21 cellular contexts compared by ENCODE assay signal in the genomic region with DNA sequence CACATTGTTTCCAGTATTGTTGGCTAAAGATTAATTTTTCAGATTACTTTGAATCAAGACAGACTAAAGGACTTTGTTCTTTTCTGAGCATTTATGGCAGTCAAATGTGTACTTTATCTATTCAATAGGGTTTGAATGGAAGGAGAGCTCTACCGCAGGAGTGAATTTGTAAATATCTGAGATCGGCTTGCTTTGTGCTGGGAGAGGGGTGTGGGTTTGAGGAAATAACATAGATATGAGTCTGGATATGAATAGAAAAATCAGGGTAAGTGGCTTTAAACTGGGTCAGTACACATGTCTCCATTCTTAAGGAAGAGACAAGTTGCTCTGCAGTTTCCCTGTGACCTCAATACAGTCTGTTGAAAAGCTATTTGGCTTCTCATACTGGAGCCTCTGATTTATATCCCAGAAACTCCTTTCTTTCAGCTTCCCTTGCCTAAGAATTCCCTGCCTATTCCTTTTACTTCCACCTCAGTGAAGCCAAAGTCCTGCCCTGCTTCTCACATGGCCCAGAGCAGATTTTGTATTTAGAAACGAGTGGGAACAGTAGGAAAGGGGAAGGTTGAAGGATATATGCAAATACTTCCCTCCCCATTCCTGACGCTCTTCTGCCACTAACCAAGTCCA.
DNase-seq lines count a peak whose midpoint lies in the region; ATAC-seq, FAIRE-seq and TF ChIP-seq lines count a peak whose summit lies in the region.
"Had no signal": no experiment of that assay in that cellular context is flagged by ENCODE, and none has a peak within 500 bp of the region (broad histone marks: within the 10 kb centered on the region; RNA-seq: fewer than 3 reads in every experiment).

No MANE protein-coding gene starts in this region.

- no peak overlapping the region for H2BK5ac ChIP-seq in H1 (ENCODE audit: low read depth, low read length)

- H4K91ac ChIP-seq in H1 (replicated peaks; ENCODE audit: insufficient read length, low read length): no peak overlapping the region

- FAIRE-seq in H1 (lab: Jason Lieb, UNC): peak; percentile 39
- FAIRE-seq: frontal cortex had no signal

- WGBS in H1 (ENCODE audit: extremely low coverage in 1 of 2, insufficient coverage in 1 of 2, insufficient read length in 1 of 2, insufficient replicate concordance in 2 of 2, low coverage in 1 of 2, low lambda C conversion rate in 2 of 2, missing lambda C conversion rate in 1 of 2), 2 experiments: 80% methylated on average over 4 of the region's 4 CpGs; no CpG with 5 or more reads in 1 of the 2 experiments
- WGBS in stomach, 5 donors: 34 to 54% (median 42%) methylated on average over 4 of the region's 4 CpGs

- DNase-seq in NCI-H526 (lab: John Stamatoyannopoulos, UW) (peak; percentile 24 to 61), H1 (ENCODE audit: low read depth in 1 of 2, low spot score in 2 of 2) (no peak), stomach (no peak), NCI-H226 (no peak), BE2C (no peak)
- DNase-seq: activated CD4-positive, alpha-beta T cell treated with anti-CD3 and anti-CD28 coated beads, Interleukin-2, amount 50 U/mL, for 48 hours; activated T-cell treated with anti-CD3 and anti-CD28 coated beads, Interleukin-2, amount 50 U/mL, for 4 hours; CD4-positive, alpha-beta T cell; DMS79; GM23248; MG63; naive thymus-derived CD4-positive, alpha-beta T cell; NCI-H146; stimulated activated CD4-positive, alpha-beta T cell treated with anti-CD3 and anti-CD28 coated beads, Interleukin-15, amount 100 ng/mL, for 24 hours; T-helper 1 cell; tibial artery had no signal

- no peaks in the 10 kb centered on the region for H4K20me1 ChIP-seq in H1 (replicated peaks in 1 of 2; ENCODE audit: control insufficient read depth in 1 of 2, insufficient read depth in 2 of 2, low read length in 2 of 2)

- no peak overlapping the region for H3K14ac ChIP-seq in H1 (ENCODE audit: insufficient read length)

- H3K23me2 ChIP-seq in H1 (ENCODE audit: low read depth, low read length): no peaks in the 10 kb centered on the region

- H3K56ac ChIP-seq in H1 (replicated peaks; ENCODE audit: insufficient read length, low read depth, low read length): no peak overlapping the region

- peak overlapping the region; percentile 2; the same call in 1 of the 2 replicates for H2AFZ ChIP-seq in H1 (ENCODE audit: low read length)
- H2AFZ ChIP-seq: GM23248 had no signal

- H3K36me3 ChIP-seq in H1 (ENCODE audit: control insufficient read depth in 2 of 4, insufficient read depth in 4 of 4, low read length in 3 of 4) (no peaks in the 10 kb centered on the region), muscle layer of duodenum (ENCODE audit: control insufficient read depth in 1 of 2, insufficient read depth in 2 of 2, low read length in 2 of 2) (no peaks in the 10 kb centered on the region), stomach (no peaks in the 10 kb centered on the region), BE2C (no peaks in the 10 kb centered on the region)
- H3K36me3 ChIP-seq: MG63, tibial artery had no signal

- H3K9ac ChIP-seq in H1 (replicated peaks in 1 of 4; ENCODE audit: extremely low read depth in 1 of 4, low read depth in 3 of 4, low read length in 3 of 4): no peak overlapping the region; a peak in 1 of 7 replicates
- H3K9ac ChIP-seq: GM23248 had no signal

- H2BK20ac ChIP-seq in H1 (ENCODE audit: low read length): no peak overlapping the region

- H2BK15ac ChIP-seq in H1 (ENCODE audit: low read length): no peak overlapping the region

- no peak overlapping the region for H4K5ac ChIP-seq in H1 (ENCODE audit: insufficient read length, low read depth, low read length)

- H3K27me3 ChIP-seq in H1 (replicated peaks in 1 of 4; ENCODE audit: control insufficient read depth in 3 of 4, extremely low read depth in 1 of 4, insufficient read depth in 3 of 4, low read length in 3 of 4): no peaks in the 10 kb centered on the region; a peak in 1 of 7 replicates
- H3K27me3 ChIP-seq in muscle layer of duodenum (ENCODE audit: low read depth, low read length): no peaks in the 10 kb centered on the region
- no peaks in the 10 kb centered on the region for H3K27me3 ChIP-seq in stomach
- H3K27me3 ChIP-seq in BE2C: no peaks in the 10 kb centered on the region
- H3K27me3 ChIP-seq: MG63, tibial artery had no signal

- H3K9me3 ChIP-seq in H1 (ENCODE audit: insufficient read depth in 2 of 2, low read depth in 1 of 2, low read length in 1 of 2): no peaks in the 10 kb centered on the region
- no peaks in the 10 kb centered on the region for H3K9me3 ChIP-seq in muscle layer of duodenum (ENCODE audit: control insufficient read depth in 1 of 2, low read length in 2 of 2)
- H3K9me3 ChIP-seq in stomach: no peaks in the 10 kb centered on the region
- H3K9me3 ChIP-seq in BE2C: no peaks in the 10 kb centered on the region
- H3K9me3 ChIP-seq: MG63, tibial artery had no signal

- no peak overlapping the region; a peak in 1 of 4 replicates for H3K4me2 ChIP-seq in H1 (ENCODE audit: insufficient read depth in 1 of 2, low read depth in 2 of 2, low read length in 2 of 2)

- H3K4me3 ChIP-seq in H1 (ENCODE audit: extremely low read depth in 1 of 4, insufficient read depth in 2 of 4, low read depth in 3 of 4, low read length in 4 of 4) (no peak overlapping the region), muscle layer of duodenum (ENCODE audit: low read depth in 1 of 2, low read length in 2 of 2) (no peak overlapping the region), stomach (no peak overlapping the region), BE2C (ENCODE audit: low read depth, low read length) (no peak overlapping the region)
- H3K4me3 ChIP-seq: GM23248, MG63, tibial artery had no signal

- no peak overlapping the region for H4K8ac ChIP-seq in H1 (ENCODE audit: extremely low read depth, insufficient read depth, low read length)

- H3K79me1 ChIP-seq in H1 (ENCODE audit: low read depth, low read length): no peaks in the 10 kb centered on the region

- H2AK5ac ChIP-seq in H1 (ENCODE audit: low read depth, low read length): no peak overlapping the region

- H3K4me1 ChIP-seq in H1 (replicated peaks in 1 of 4; ENCODE audit: control insufficient read depth in 3 of 4, insufficient read depth in 4 of 4, low read length in 3 of 4) (peaks cover 2 to 15% (median 6%) of the 10 kb centered on the region in 4 experiments; a peak in 5 of 7 replicates), muscle layer of duodenum (ENCODE audit: control insufficient read depth in 1 of 2, insufficient read depth in 2 of 2, low read length in 2 of 2) (no peaks in the 10 kb centered on the region), stomach (peaks cover 10 to 20% (median 12%) of the 10 kb centered on the region in 4 donors), BE2C (peaks cover 8% of the 10 kb centered on the region; the same call in 1 of the 2 replicates)

- no peak overlapping the region for H3K18ac ChIP-seq in H1 (ENCODE audit: extremely low read depth, low read length)

- POLR2A ChIA-PET in H1 (lab: Charles Lee; ENCODE audit: partially characterized antibody): no interaction called here

- H3K27ac ChIP-seq in H1 (ENCODE audit: low read depth, low read length): no peak overlapping the region
- peak overlapping the region; percentile 62 for H3K27ac ChIP-seq in muscle layer of duodenum (ENCODE audit: low read length)
- peak overlapping the region in 3 of 5 donors; percentile 15 to 51 (median 35) for H3K27ac ChIP-seq in stomach
- H3K27ac ChIP-seq: GM23248, tibial artery had no signal

- no peak for ATAC-seq in GM18861 (IDR thresholded peaks at IDR 0.05; ENCODE audit: unreplicated experiment)
- no peak for ATAC-seq in GM19452 (IDR thresholded peaks at IDR 0.05; ENCODE audit: unreplicated experiment)
- ATAC-seq: activated T-cell treated with anti-CD3 and anti-CD28 coated beads, Interleukin-2, amount 50 U/mL, for 4 hours; naive thymus-derived CD4-positive, alpha-beta T cell; stimulated activated memory B cell treated with anti-CD40 and anti-IgM and Interleukin-4, amounts not matched to agents 10 μg/mL and 1 μg/mL and 100 μg/mL, for 72 hours had no signal

- no peak overlapping the region for H3K23ac ChIP-seq in H1 (ENCODE audit: insufficient read length)

- no peak overlapping the region for H3K4ac ChIP-seq in H1 (replicated peaks; ENCODE audit: insufficient read length, low read depth, low read length)

- intact Hi-C loops in stomach (cut with DNase I; ENCODE audit: low total_unique reads): no loop called here

- no peak for TF ChIP-seq POLR2A in H1 (IDR thresholded peaks at IDR 0.05; ENCODE audit: control extremely low read depth in 1 of 2, low read depth in 2 of 2, low read length in 2 of 2)
- TF ChIP-seq POLR2A in stomach (IDR thresholded peaks at IDR 0.05): no peak

- H3K79me2 ChIP-seq in H1 (ENCODE audit: control insufficient read depth in 1 of 2, insufficient read depth in 2 of 2, low read length in 2 of 2): no peaks in the 10 kb centered on the region

- TF ChIP-seq CTCF in H1 (IDR thresholded peaks at IDR 0.05; ENCODE audit: control extremely low read depth in 1 of 3, insufficient read depth in 1 of 3, low read depth in 1 of 3, low read length in 3 of 3) (no peak), stomach (IDR thresholded peaks at IDR 0.05) (no peak), BE2C (IDR thresholded peaks at IDR 0.05; ENCODE audit: low read depth, low read length) (no peak)

- no peak for TF ChIP-seq RAD21 in H1 (IDR thresholded peaks at IDR 0.05 in 1 of 2, conservative IDR thresholded peaks at IDR 0.05 in 1 of 2; ENCODE audit: low read depth in 2 of 2, low read length in 2 of 2)

- TF ChIP-seq EP300 in H1 (IDR thresholded peaks at IDR 0.05; ENCODE audit: borderline replicate concordance in 1 of 2, low read depth in 2 of 2, low read length in 2 of 2) (no peak), stomach (IDR thresholded peaks at IDR 0.05) (no peak)

- no peak overlapping the region for H2BK12ac ChIP-seq in H1 (ENCODE audit: low read depth, low read length)

- no peak overlapping the region for H2BK120ac ChIP-seq in H1 (replicated peaks; ENCODE audit: low read depth, low read length)

- CTCF ChIA-PET in H1 (lab: Charles Lee; ENCODE audit: partially characterized antibody): interaction anchor here (0.7 to 3.4 kb wide), 4 partner anchors 9 to 242 kb away, joined by 4 to 10 read pairs (median 6); no protein-coding TSS in a partner anchor

TF ChIP-seq in H1, 55 proteins besides CTCF, POLR2A, EP300 and RAD21:
- TF ChIP-seq ASH2L (IDR thresholded peaks at IDR 0.05; ENCODE audit: low read length) (no peak), CHD1 (IDR thresholded peaks at IDR 0.05; ENCODE audit: low read depth, low read length) (no peak), RFX5 (IDR thresholded peaks at IDR 0.05; ENCODE audit: borderline replicate concordance, low read depth, low read length) (no peak), TBP (IDR thresholded peaks at IDR 0.05; ENCODE audit: low read depth, low read length) (no peak)

Comparison
In these comparisons a context has a peak if more than half of its experiments do, and no peak if none do; other contexts are left out.
1. DNase-seq: peak in NCI-H526 (2 of 2); none in H1 (0 of 2), stomach (single experiment), NCI-H226 (single experiment) and BE2C (single experiment).